Comparison of ENCODE assay signal across 21 cellular contexts in the genomic region with DNA sequence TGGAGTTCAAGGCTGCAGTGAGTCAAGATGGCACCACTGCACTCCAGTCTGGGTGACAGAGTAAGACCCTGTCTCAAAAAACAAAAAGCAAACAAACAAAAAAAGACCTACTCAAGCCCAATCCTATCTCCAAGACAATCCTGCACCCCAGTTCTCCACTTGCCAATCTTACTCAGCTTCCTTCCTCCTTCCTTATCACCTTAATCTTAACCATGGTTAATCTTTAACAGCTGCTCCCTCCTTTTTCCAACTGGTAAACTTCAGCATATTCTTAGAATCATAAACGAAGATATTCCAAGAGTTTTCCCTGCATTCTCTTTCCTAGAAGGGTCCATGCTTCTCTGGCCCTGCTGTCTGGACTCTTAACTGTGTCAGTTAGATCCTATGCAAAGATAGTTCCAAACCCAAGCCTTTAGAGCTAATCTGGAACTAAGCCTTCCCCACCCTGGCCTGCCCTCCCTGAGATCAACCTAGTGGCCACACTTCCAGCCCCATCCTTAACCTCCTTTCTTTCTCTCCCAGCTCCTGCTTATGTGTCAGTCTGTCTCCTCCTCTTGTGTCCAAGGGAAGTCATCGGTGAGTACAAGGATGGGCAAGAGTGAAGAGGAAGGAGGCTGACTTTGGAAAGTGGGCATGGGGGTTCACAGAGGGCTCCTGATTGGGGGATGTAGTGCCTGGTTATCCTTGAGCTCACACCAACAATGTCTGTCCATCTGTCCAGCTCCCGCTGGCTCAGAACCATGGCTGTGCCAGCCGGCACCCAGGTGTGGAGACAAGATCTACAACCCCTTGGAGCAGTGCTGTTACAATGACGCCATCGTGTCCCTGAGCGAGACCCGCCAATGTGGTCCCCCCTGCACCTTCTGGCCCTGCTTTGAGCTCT. TPM values are rescaled to one million over a fixed set of nuclear protein-coding genes. Genes with fewer than 3 reads are reported as not detected.
"Had no signal": no experiment of that assay in that cellular context is flagged by ENCODE, and none has a peak within 500 bp of the region (broad histone marks: within the 10 kb centered on the region; RNA-seq: fewer than 3 reads in every experiment).

No MANE protein-coding gene starts in this region.

- DNase-seq: activated CD8-positive, alpha-beta memory T cell treated with anti-CD3 and anti-CD28 coated beads for 24 hours; activated CD8-positive, alpha-beta memory T cell treated with anti-CD3 and anti-CD28 coated beads, Interleukin-2, amount 50 U/mL, for 4 hours; activated T-cell treated with anti-CD3 and anti-CD28 coated beads, Interleukin-2, amount 50 U/mL, for 24 hours; esophagus squamous epithelium; head of caudate nucleus; kidney; naive thymus-derived CD8-positive, alpha-beta T cell; posterior cingulate gyrus; right lobe of liver; stimulated activated CD4-positive, alpha-beta T cell treated with anti-CD3 and anti-CD28 coated beads, Interleukin-2, amount 100 ng/mL, for 24 hours; stimulated activated naive CD8-positive, alpha-beta T cell treated with anti-CD3 and anti-CD28 coated beads, Interleukin-15, amount 100 ng/mL, for 72 hours; tibial artery had no signal

- ATAC-seq: activated T-helper 17 cell treated with anti-CD3 and anti-CD28 coated beads, Interleukin-2, amount 50 U/mL, for 72 hours; gastroesophageal sphincter; left lobe of liver; naive thymus-derived CD8-positive, alpha-beta T cell; right lobe of liver; stimulated activated effector memory CD8-positive, alpha-beta T cell treated with anti-CD3 and anti-CD28 coated beads, Interleukin-12 subunit alpha, Interleukin-12 subunit beta, amount 100 ng/mL, for 72 hours; stimulated activated naive CD8-positive, alpha-beta T cell treated with anti-CD3 and anti-CD28 coated beads, Interleukin-15, amount 100 ng/mL, for 72 hours; WTC11 had no signal

RNA-seq across cellular contexts. Expression of gene IGFL2, which starts 12.1 kb away (rescaled TPM):
- total RNA-seq: activated T-helper 17 cell treated with anti-CD3 and anti-CD28 coated beads, Interleukin-2, amount 50 U/mL, for 72 hours; esophagus squamous epithelium; gastroesophageal sphincter; kidney; left lobe of liver; lung; mesenteric fat pad; naive thymus-derived CD8-positive, alpha-beta T cell; right lobe of liver; WTC11 had no signal

RNA-seq across cellular contexts. Expression of gene IGFL3, which starts 35.6 kb away (rescaled TPM):
- total RNA-seq: activated T-helper 17 cell treated with anti-CD3 and anti-CD28 coated beads, Interleukin-2, amount 50 U/mL, for 72 hours; esophagus squamous epithelium; gastroesophageal sphincter; kidney; left lobe of liver; lung; mesenteric fat pad; naive thymus-derived CD8-positive, alpha-beta T cell; omental fat pad; right lobe of liver; T-helper 2 cell treated with Interferon-gamma antibody and Interleukin-4, amounts not matched to agents 100 ng/mL and 5 ng/mL, for 36 hours; WTC11 had no signal
